In the genomic region with DNA sequence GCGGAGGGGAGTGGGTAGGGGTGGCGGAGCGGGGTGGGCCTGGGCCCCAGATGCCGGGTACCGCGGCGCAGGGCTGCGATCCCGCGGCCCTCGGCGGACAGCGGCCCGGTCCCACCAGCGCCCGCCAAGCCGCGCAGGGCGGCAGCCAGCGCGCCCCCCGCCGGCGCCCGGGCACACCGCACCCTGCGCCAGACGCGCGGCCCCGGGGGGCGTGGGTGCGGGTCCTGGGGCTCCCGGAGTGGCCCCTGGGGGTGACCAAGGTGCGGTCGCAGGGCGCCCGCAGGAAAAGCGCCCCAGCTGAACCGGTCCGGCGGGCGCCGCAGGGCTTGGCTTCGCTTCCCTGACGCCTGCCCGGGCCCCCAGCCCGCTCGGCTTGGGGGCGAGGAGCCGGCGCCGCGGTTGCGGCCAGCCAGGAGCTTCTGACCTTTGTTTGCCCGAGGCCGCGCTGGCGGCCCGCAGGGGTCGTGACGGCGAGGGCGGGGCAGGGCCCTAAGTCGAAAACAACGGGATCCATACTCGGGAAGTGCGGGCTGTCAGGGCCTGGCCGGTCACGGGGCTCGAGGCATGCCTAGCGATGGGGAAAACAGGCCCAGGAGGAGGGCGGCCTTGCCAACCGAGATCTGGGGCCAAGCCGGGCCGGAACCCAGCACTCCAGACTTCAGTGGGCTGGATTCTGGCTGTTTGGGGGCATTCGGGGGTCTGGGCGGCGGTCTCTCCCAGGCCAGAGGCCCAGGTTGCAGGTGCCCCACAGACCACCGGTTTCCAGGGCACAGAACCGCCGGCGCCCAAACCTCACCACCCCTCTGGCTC, we compare ENCODE assay signal across 1 cellular context.
TF ChIP-seq lines count a peak whose summit lies in the region.

No MANE protein-coding gene starts in this region.

TF ChIP-seq in endothelial cell of umbilical vein, 7 proteins besides CTCF, POLR2A, EP300 and RAD21:
- TF ChIP-seq GATA2 (IDR thresholded peaks at IDR 0.05; ENCODE audit: insufficient read depth, insufficient read length, low read depth, low read length) (no peak), JUN (IDR thresholded peaks at IDR 0.05; ENCODE audit: borderline replicate concordance, insufficient read depth, insufficient read length, low read depth) (no peak), MYC (IDR thresholded peaks at IDR 0.05; ENCODE audit: low read depth, low read length) (no peak), POLR2AphosphoS5 (IDR thresholded peaks at IDR 0.05; ENCODE audit: insufficient read depth, low read depth, low read length) (no peak), FOS (IDR thresholded peaks at IDR 0.05; ENCODE audit: borderline replicate concordance, insufficient read depth, low read length) (no peak), EZH2 (IDR thresholded peaks at IDR 0.05; ENCODE audit: borderline replicate concordance, low read depth, low read length, severe bottlenecking) (no peak)
- TF ChIP-seq, protein P1, sequence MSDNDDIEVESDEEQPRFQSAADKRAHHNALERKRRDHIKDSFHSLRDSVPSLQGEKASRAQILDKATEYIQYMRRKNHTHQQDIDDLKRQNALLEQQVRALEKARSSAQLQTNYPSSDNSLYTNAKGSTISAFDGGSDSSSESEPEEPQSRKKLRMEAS (IDR thresholded peaks at IDR 0.05; ENCODE audit: insufficient read depth, insufficient read length), result no peak
TF ChIP-seq in endothelial cell of umbilical vein: peak in this region for 0.
